Comparison of ENCODE assay signal across 10 cellular contexts in genomic region chr1:30525980-30526651, GRCh38.
DNase-seq lines count a peak whose midpoint lies in the region; ATAC-seq and TF ChIP-seq lines count a peak whose summit lies in the region.
"Had no signal": no experiment of that assay in that cellular context is flagged by ENCODE, and none has a peak within 500 bp of the region (broad histone marks: within the 10 kb centered on the region; RNA-seq: fewer than 3 reads in every experiment).

No MANE protein-coding gene starts in this region.

- H3K36me3 ChIP-seq in adipocyte (ENCODE audit: control insufficient read depth, insufficient read depth, low read length, severe bottlenecking): no peaks in the 10 kb centered on the region
- H3K36me3 ChIP-seq in suprapubic skin: no peaks in the 10 kb centered on the region
- no peaks in the 10 kb centered on the region for H3K36me3 ChIP-seq in CD8-positive, alpha-beta memory T cell (ENCODE audit: insufficient read depth, low read length)

- CTCF ChIA-PET in HEK293T (lab: Yijun Ruan, JAX): no interaction called here
- CTCF ChIA-PET in CD8-positive, alpha-beta memory T cell (lab: Charles Lee): no interaction called here

- H3K27me3 ChIP-seq in adipocyte (replicated peaks; ENCODE audit: control insufficient read depth, insufficient read depth, low read length) (no peaks in the 10 kb centered on the region), suprapubic skin (peaks cover 9% of the 10 kb centered on the region)
- H3K27me3 ChIP-seq in CD8-positive, alpha-beta memory T cell (ENCODE audit: insufficient read depth, low read length, poor library complexity, severe bottlenecking): no peaks in the 10 kb centered on the region

- WGBS in suprapubic skin: 45% methylated on average over 4 of the region's 9 CpGs

- DNase-seq in HEK293T (ENCODE audit: extremely low spot score): peak; percentile 56
- peak; percentile 36 for DNase-seq in adipocyte (ENCODE audit: low read depth)
- peak; percentile 58 for DNase-seq in left ventricle myocardium superior
- peak; percentile 72 to 75 for DNase-seq in suprapubic skin (ENCODE audit: low spot score in 2 of 2)
- DNase-seq in substantia nigra (lab: John Stamatoyannopoulos, UW): no peak
- no peak for DNase-seq in CD8-positive, alpha-beta memory T cell
- DNase-seq in NCI-H510A treated with DMSO at 0.1 percent for 48 hours (lab: John Stamatoyannopoulos, UW): no peak
- DNase-seq: activated CD4-positive, alpha-beta T cell treated with anti-CD3 and anti-CD28 coated beads for 36 hours; NCI-H345 had no signal

- TF ChIP-seq POLR2A in suprapubic skin (IDR thresholded peaks at IDR 0.05): no peak

- H3K4me1 ChIP-seq in adipocyte (ENCODE audit: control insufficient read depth, insufficient read depth, low read length) (peaks cover 40% of the 10 kb centered on the region), suprapubic skin (peaks cover 36% of the 10 kb centered on the region)
- no peaks in the 10 kb centered on the region for H3K4me1 ChIP-seq in CD8-positive, alpha-beta memory T cell (ENCODE audit: insufficient read depth, low read length)

- TF ChIP-seq CTCF in suprapubic skin (IDR thresholded peaks at IDR 0.05): no peak

- POLR2A ChIA-PET in HEK293T (lab: Yijun Ruan, JAX): no interaction called here
- POLR2A ChIA-PET in CD8-positive, alpha-beta memory T cell (lab: Charles Lee): no interaction called here

- H3K27ac ChIP-seq in suprapubic skin (no peak overlapping the region), substantia nigra (ENCODE audit: low read depth, low read length, poor library complexity, severe bottlenecking) (no peak overlapping the region)
- no peak overlapping the region for H3K27ac ChIP-seq in CD8-positive, alpha-beta memory T cell (ENCODE audit: low read depth, low read length)

- intact Hi-C loops in left ventricle myocardium superior (cut with micrococcal nuclease): no loop called here

- peaks cover 5% of the 10 kb centered on the region for H3K9me3 ChIP-seq in adipocyte (ENCODE audit: control insufficient read depth, low read length)
- no peaks in the 10 kb centered on the region for H3K9me3 ChIP-seq in suprapubic skin
- no peaks in the 10 kb centered on the region for H3K9me3 ChIP-seq in CD8-positive, alpha-beta memory T cell (ENCODE audit: low read length)

- H3K4me1 Mint-ChIP-seq in CD8-positive, alpha-beta memory T cell: no peaks in the 10 kb centered on the region
- H3K4me1 Mint-ChIP-seq: activated CD4-positive, alpha-beta T cell treated with anti-CD3 and anti-CD28 coated beads for 36 hours had no signal

- H3K27me3 Mint-ChIP-seq in CD8-positive, alpha-beta memory T cell: peaks cover 8 to 25% of the 10 kb centered on the region in 2 donors

- TF ChIP-seq EP300 in suprapubic skin (IDR thresholded peaks at IDR 0.05): no peak

- ATAC-seq in left ventricle myocardium superior: peak; percentile 10
- ATAC-seq: activated CD4-positive, alpha-beta T cell treated with anti-CD3 and anti-CD28 coated beads for 36 hours had no signal

- H3K4me3 ChIP-seq in adipocyte (ENCODE audit: low read length) (no peak overlapping the region), suprapubic skin (no peak overlapping the region)
- no peak overlapping the region for H3K4me3 ChIP-seq in CD8-positive, alpha-beta memory T cell (ENCODE audit: low read length)
- H3K4me3 ChIP-seq: lung had no signal

- H3K9me3 Mint-ChIP-seq in CD8-positive, alpha-beta memory T cell: no peaks in the 10 kb centered on the region

- H3K36me3 Mint-ChIP-seq in CD8-positive, alpha-beta memory T cell: no peaks in the 10 kb centered on the region

- no peak overlapping the region for H3K9ac ChIP-seq in adipocyte (ENCODE audit: low read length)

- H3K27ac Mint-ChIP-seq in CD8-positive, alpha-beta memory T cell: no peak overlapping the region
- H3K27ac Mint-ChIP-seq: activated CD4-positive, alpha-beta T cell treated with anti-CD3 and anti-CD28 coated beads for 36 hours had no signal

- H3K4me3 Mint-ChIP-seq in CD8-positive, alpha-beta memory T cell: peak overlapping the region in 1 of 7 donors; percentile 0
- H3K4me3 Mint-ChIP-seq: activated CD4-positive, alpha-beta T cell treated with anti-CD3 and anti-CD28 coated beads for 36 hours had no signal

TF ChIP-seq in HEK293T, 16 proteins besides CTCF, POLR2A, EP300 and RAD21:
- peak; percentile 76 for TF ChIP-seq PKNOX1 (IDR thresholded peaks at IDR 0.05)
- TF ChIP-seq FOXA1 (IDR thresholded peaks at IDR 0.05): no peak
- TF ChIP-seq FOXK2 (IDR thresholded peaks at IDR 0.05): no peak
- no peak for TF ChIP-seq HDGF (IDR thresholded peaks at IDR 0.05; ENCODE audit: borderline replicate concordance)
- TF ChIP-seq SP1 (IDR thresholded peaks at IDR 0.05): no peak

Comparison
In these comparisons a context has a peak if more than half of its experiments do, and no peak if none do; other contexts are left out.
1. DNase-seq: peak in HEK293T (single experiment), adipocyte (single experiment), left ventricle myocardium superior (single experiment) and suprapubic skin (2 of 2); none in substantia nigra (0 of 49), CD8-positive, alpha-beta memory T cell (0 of 5) and NCI-H510A treated with DMSO at 0.1 percent for 48 hours (single experiment).